28 cellular contexts compared by ENCODE assay signal in the genomic region with DNA sequence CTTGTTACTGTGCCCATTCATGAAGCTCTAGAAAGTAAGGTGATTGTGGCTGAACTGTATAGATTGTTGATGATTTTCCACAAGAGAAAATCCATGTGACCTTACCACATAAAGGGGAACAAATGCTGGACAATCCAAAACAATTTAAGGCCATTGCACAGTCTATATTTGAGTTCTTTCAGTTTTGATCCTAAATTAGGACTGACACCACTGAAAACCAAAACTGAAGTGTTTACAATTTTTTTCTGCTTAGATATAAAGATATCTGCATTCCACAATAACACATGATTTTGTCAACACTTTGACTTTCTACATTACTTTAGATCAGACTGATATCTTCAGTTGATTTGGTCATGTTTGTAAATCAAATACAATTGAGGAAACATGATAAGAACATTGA.
"Had no signal": no experiment of that assay in that cellular context is flagged by ENCODE, and none has a peak within 500 bp of the region (broad histone marks: within the 10 kb centered on the region; RNA-seq: fewer than 3 reads in every experiment).

No MANE protein-coding gene starts in this region.

- H3K4me1 ChIP-seq: parathyroid adenoma, psoas muscle, spleen, suprapubic skin, testis, tibial artery, transverse colon, upper lobe of right lung, uterus had no signal

- H3K9me3 ChIP-seq: testis, transverse colon, upper lobe of right lung, uterus had no signal

- H3K27me3 ChIP-seq: neural progenitor cell, ovary, spleen, suprapubic skin, testis, tibial artery, transverse colon, upper lobe of right lung, uterus had no signal

- H3K27ac ChIP-seq: neural progenitor cell, ovary, parathyroid adenoma, psoas muscle, skin epidermis, spleen, suprapubic skin, testis, tibial artery, transverse colon, upper lobe of right lung, uterus had no signal

- H3K4me3 ChIP-seq: neural progenitor cell, ovary, psoas muscle, skin epidermis, smooth muscle cell, spleen, suprapubic skin, testis, tibial artery, transverse colon, upper lobe of right lung, uterus had no signal

- ATAC-seq: natural killer cell; psoas muscle; right cardiac atrium; sciatic nerve; stimulated activated memory B cell treated with anti-CD40 and anti-IgM and Interleukin-4, amounts not matched to agents 10 μg/mL and 1 μg/mL and 100 μg/mL, for 72 hours; stimulated activated naive CD8-positive, alpha-beta T cell treated with anti-CD3 and anti-CD28 coated beads, Interleukin-15, amount 100 ng/mL, for 72 hours; stimulated activated naive CD8-positive, alpha-beta T cell treated with anti-CD3 and anti-CD28 coated beads, Interleukin-15, Interleukin-2, amounts not matched to agents 100 U/mL and 50 U/mL, for 24 hours; upper lobe of right lung had no signal

- H3K4me2 ChIP-seq: neural progenitor cell, smooth muscle cell had no signal

- DNase-seq: natural killer cell; occipital lobe; ovary; posterior cingulate gyrus; psoas muscle; right cardiac atrium; spleen; stimulated activated CD4-positive, alpha-beta T cell treated with anti-CD3 and anti-CD28 coated beads, Interleukin-12 subunit alpha, Interleukin-12 subunit beta, amount 100 ng/mL, for 4 hours; stimulated activated CD4-positive, alpha-beta T cell treated with anti-CD3 and anti-CD28 coated beads, Interleukin-1b, Interleukin-23, amount 100 ng/mL, for 48 hours; stimulated activated CD4-positive, alpha-beta T cell treated with anti-CD3 and anti-CD28 coated beads, Interleukin-4, amount 100 ng/mL, for 1 hour; stimulated activated CD4-positive, alpha-beta T cell treated with anti-CD3 and anti-CD28 coated beads, Interleukin-4, amount 100 ng/mL, for 4 hours; stimulated activated CD8-positive, alpha-beta memory T cell treated with anti-CD3 and anti-CD28 coated beads, Interleukin-4, amount 100 ng/mL, for 48 hours; stimulated activated naive CD4-positive, alpha-beta T cell; stimulated activated naive CD8-positive, alpha-beta T cell treated with anti-CD3 and anti-CD28 coated beads, Interleukin-15, amount 100 ng/mL, for 72 hours; stimulated activated naive CD8-positive, alpha-beta T cell treated with anti-CD3 and anti-CD28 coated beads, Interleukin-15, Interleukin-2, amounts not matched to agents 100 U/mL and 50 U/mL, for 24 hours; substantia nigra; testis; tibial artery; transverse colon; upper lobe of right lung; uterus had no signal

- H3K79me2 ChIP-seq: parathyroid adenoma had no signal

- H2AFZ ChIP-seq: parathyroid adenoma had no signal

- H3K9ac ChIP-seq: neural progenitor cell, parathyroid adenoma had no signal

- H3K36me3 ChIP-seq: neural progenitor cell, ovary, spleen, suprapubic skin, tibial artery, transverse colon, upper lobe of right lung, uterus had no signal
